ENCODE assay signal across 8 cellular contexts in genomic region chr9:90642570-90643539, GRCh38. TPM values are rescaled to one million over a fixed set of nuclear protein-coding genes. Genes with fewer than 3 reads are reported as not detected.
DNase-seq lines count a peak whose midpoint lies in the region; FAIRE-seq and TF ChIP-seq lines count a peak whose summit lies in the region.

DIRAS2 (minus strand) TSS chr9:90642824; CDS start chr9:90613827, 28,997 bp downstream.

- FAIRE-seq in frontal cortex (lab: Jason Lieb, UNC): no peak

- DNase-seq in GM13977 (ENCODE audit: low spot score) (peak; percentile 36), NCI-H187 treated with DMSO at 0.1 percent for 48 hours (lab: John Stamatoyannopoulos, UW) (peak; percentile 78), frontal cortex (ENCODE audit: low spot score in 2 of 2) (peak; percentile 51 to 54), vagina (ENCODE audit: extremely low spot score in 2 of 2) (no peak), NOMO-1 (lab: John Stamatoyannopoulos, UW; ENCODE audit: unreplicated experiment in 2 of 2) (no peak)
- DNase-seq in activated T-cell treated with anti-CD3 and anti-CD28 coated beads, Interleukin-2, amount 50 U/mL, for 48 hours: peak; percentile 39 to 51

- TF ChIP-seq CTCF in GM13977 (IDR thresholded peaks at IDR 0.05; ENCODE audit: extremely low read depth, insufficient read depth, missing control alignments): peak; percentile 25
- peak; percentile 91 for TF ChIP-seq CTCF in neural cell (IDR thresholded peaks at IDR 0.05; ENCODE audit: poor library complexity, severe bottlenecking)
- TF ChIP-seq CTCF in vagina (IDR thresholded peaks at IDR 0.05): no peak

- TF ChIP-seq POLR2A in vagina (IDR thresholded peaks at IDR 0.05): no peak

- H3K36me3 ChIP-seq in ACC112 (ENCODE audit: insufficient read depth, low read length): no peaks in the 10 kb centered on the region
- H3K36me3 ChIP-seq in neural cell (ENCODE audit: insufficient read depth, low read length): no peaks in the 10 kb centered on the region
- no peaks in the 10 kb centered on the region for H3K36me3 ChIP-seq in vagina

- no peaks in the 10 kb centered on the region for H3K79me2 ChIP-seq in ACC112 (ENCODE audit: control insufficient read depth, insufficient read depth, low read length, unreplicated experiment)
- peaks cover 31% of the 10 kb centered on the region for H3K79me2 ChIP-seq in neural cell (replicated peaks; ENCODE audit: insufficient read depth, low read length)

- H3K27ac ChIP-seq in ACC112 (ENCODE audit: low read depth, low read length) (no peak within 1 kb of the TSS), neural cell (ENCODE audit: low read length) (peak within 1 kb of the TSS; percentile 82), vagina (no peak within 1 kb of the TSS)

- no peaks in the 10 kb centered on the region for H4K20me1 ChIP-seq in neural cell (ENCODE audit: insufficient read depth)

- H3K4me3 ChIP-seq in ACC112 (ENCODE audit: low read depth, low read length): peak within 1 kb of the TSS; percentile 59
- H3K4me3 ChIP-seq in neural cell (ENCODE audit: low read length): peak within 1 kb of the TSS; percentile 76
- peak within 1 kb of the TSS; percentile 19 to 26 for H3K4me3 ChIP-seq in vagina

- in situ Hi-C loops in GM13977 (cut with MboI; ENCODE audit: low pct_unique_long_range_greater_than_20kb, low sequenced_read_pairs, unreplicated experiment): no loop called here

- H2AFZ ChIP-seq in ACC112 (ENCODE audit: low read length, unreplicated experiment) (no peak within 1 kb of the TSS), neural cell (ENCODE audit: low read depth, low read length) (peak within 1 kb of the TSS; percentile 70)

- peak within 1 kb of the TSS; percentile 74 for H3K9ac ChIP-seq in neural cell (ENCODE audit: low read length)

- intact Hi-C loops in vagina (cut with DNase I): no loop called here

- peak within 1 kb of the TSS; percentile 85 for H3K4me2 ChIP-seq in neural cell (ENCODE audit: low read length)

- no peaks in the 10 kb centered on the region for H3K9me2 ChIP-seq in neural cell (ENCODE audit: insufficient read depth, low read length)

- peaks cover 9% of the 10 kb centered on the region for H3F3A ChIP-seq in neural cell (ENCODE audit: insufficient read depth, low read length, poor library complexity, severe bottlenecking)

- TF ChIP-seq EP300 in neural cell (conservative IDR thresholded peaks at IDR 0.05; ENCODE audit: poor library complexity, severe bottlenecking): peak; percentile 81

- TF ChIP-seq RAD21 in neural cell (conservative IDR thresholded peaks at IDR 0.05): peak; percentile 81

- peaks cover 37% of the 10 kb centered on the region for H3K27me3 ChIP-seq in ACC112 (ENCODE audit: insufficient read depth, low read length)
- H3K27me3 ChIP-seq in neural cell (ENCODE audit: insufficient read depth, low read depth, low read length): no peaks in the 10 kb centered on the region
- H3K27me3 ChIP-seq in vagina: no peaks in the 10 kb centered on the region

- H3K4me1 ChIP-seq in ACC112 (ENCODE audit: control insufficient read depth, insufficient read depth, low read length, unreplicated experiment) (no peaks in the 10 kb centered on the region), vagina (peaks cover 10% of the 10 kb centered on the region)

- no peaks in the 10 kb centered on the region for H3K9me3 ChIP-seq in neural cell (ENCODE audit: low read length)
- no peaks in the 10 kb centered on the region for H3K9me3 ChIP-seq in vagina

TF ChIP-seq in neural cell, 6 proteins besides CTCF, POLR2A, EP300 and RAD21:
- TF ChIP-seq EZH2 (IDR thresholded peaks at IDR 0.05; ENCODE audit: borderline replicate concordance, insufficient read depth, low read length, poor library complexity, severe bottlenecking): no peak
- TF ChIP-seq MXI1 (conservative IDR thresholded peaks at IDR 0.05; ENCODE audit: poor library complexity, severe bottlenecking): peak; percentile 79
- TF ChIP-seq SMC3 (conservative IDR thresholded peaks at IDR 0.05; ENCODE audit: poor library complexity): peak; percentile 89
- peak; percentile 29 for TF ChIP-seq REST (IDR thresholded peaks at IDR 0.05; ENCODE audit: borderline replicate concordance)
- peak; percentile 90 for TF ChIP-seq POLR2AphosphoS5 (IDR thresholded peaks at IDR 0.05)

RNA-seq across cellular contexts. Expression of gene DIRAS2, which starts in this region (rescaled TPM):
- total RNA-seq in frontal cortex (55.4 TPM), vagina (not detected)
- 26.7 and 27.6 TPM in 2 replicates for polyA plus RNA-seq in neural cell
- 72.1 and 73.9 TPM in 2 replicates for polyA minus RNA-seq in neural cell

Comparison
In these comparisons a context has a peak if more than half of its experiments do, and no peak if none do; other contexts are left out.
1. RNA of gene DIRAS2 (total RNA-seq): 55.4 TPM in frontal cortex (single experiment); not detected in vagina (single experiment); every median in the first group is over 10 times any median in the second.
2. H3K4me3 ChIP-seq: peak in every context shown above with its lines; median percentile 76 in neural cell; 59 in ACC112; 22 in vagina.
3. DNase-seq: peak in GM13977 (single experiment), NCI-H187 treated with DMSO at 0.1 percent for 48 hours (single experiment), activated T-cell treated with anti-CD3 and anti-CD28 coated beads, Interleukin-2, amount 50 U/mL, for 48 hours (2 of 2) and frontal cortex (2 of 2); none in vagina (0 of 2) and NOMO-1 (0 of 2).
4. CTCF ChIP-seq: peak in GM13977 (single experiment) and neural cell (single experiment); none in vagina (0 of 3).